In genomic region chr22:50246242-50247175, GRCh38 we compare ENCODE assay signal across 8 cellular contexts. TPM values are rescaled to one million over a fixed set of nuclear protein-coding genes. Genes with fewer than 3 reads are reported as not detected.
DNase-seq lines count a peak whose midpoint lies in the region; ATAC-seq and TF ChIP-seq lines count a peak whose summit lies in the region.

No MANE protein-coding gene starts in this region.

- no peaks in the 10 kb centered on the region for H3K9me3 Mint-ChIP-seq in activated naive CD4-positive, alpha-beta T cell treated with anti-CD3 and anti-CD28 coated beads, Interleukin-2, amount 10 ng/mL, durations not matched to agents 7 days and 5 days
- peaks cover 11% of the 10 kb centered on the region for H3K9me3 Mint-ChIP-seq in glutamatergic neuron (ENCODE audit: unreplicated experiment)

- H3K27ac Mint-ChIP-seq in activated naive CD4-positive, alpha-beta T cell treated with anti-CD3 and anti-CD28 coated beads, Interleukin-2, amount 10 ng/mL, durations not matched to agents 7 days and 5 days = peak overlapping the region; percentile 75
- no peak overlapping the region for H3K27ac Mint-ChIP-seq in glutamatergic neuron (ENCODE audit: unreplicated experiment)

- DNase-seq in activated naive CD4-positive, alpha-beta T cell treated with anti-CD3 and anti-CD28 coated beads, Interleukin-2, amount 10 ng/mL, durations not matched to agents 7 days and 5 days = no peak
- no peak for DNase-seq in activated naive CD4-positive, alpha-beta T cell (lab: John Stamatoyannopoulos, UW)
- DNase-seq in RWPE1 (ENCODE audit: low spot score) = no peak
- no peak for DNase-seq in glutamatergic neuron
- no peak for DNase-seq in transverse colon
- no peak for DNase-seq in ACHN

- H3K9me3 ChIP-seq in transverse colon = no peaks in the 10 kb centered on the region

- TF ChIP-seq POLR2A in transverse colon (IDR thresholded peaks at IDR 0.05) = no peak

- no peak for TF ChIP-seq CTCF in RWPE1 (conservative IDR thresholded peaks at IDR 0.05; ENCODE audit: low read depth)
- peak; percentile 29 for TF ChIP-seq CTCF in glutamatergic neuron (IDR thresholded peaks at IDR 0.05; ENCODE audit: partially characterized antibody, unreplicated experiment)
- TF ChIP-seq CTCF in transverse colon (IDR thresholded peaks at IDR 0.05) = peak in 1 of 5 experiments; percentile 28

- H3K4me3 Mint-ChIP-seq in activated naive CD4-positive, alpha-beta T cell treated with anti-CD3 and anti-CD28 coated beads, Interleukin-2, amount 10 ng/mL, durations not matched to agents 7 days and 5 days = peak overlapping the region; percentile 97
- H3K4me3 Mint-ChIP-seq in glutamatergic neuron (ENCODE audit: unreplicated experiment) = peak overlapping the region; percentile 30

- H3K36me3 Mint-ChIP-seq in activated naive CD4-positive, alpha-beta T cell treated with anti-CD3 and anti-CD28 coated beads, Interleukin-2, amount 10 ng/mL, durations not matched to agents 7 days and 5 days = peaks cover 19% of the 10 kb centered on the region
- no peaks in the 10 kb centered on the region for H3K36me3 Mint-ChIP-seq in glutamatergic neuron (ENCODE audit: unreplicated experiment)

- peak overlapping the region; percentile 89 for H3K27ac ChIP-seq in RWPE1
- H3K27ac ChIP-seq in transverse colon = peak overlapping the region; percentile 93 to 95 (median 94)

- H3K27me3 ChIP-seq in transverse colon = no peaks in the 10 kb centered on the region

- in situ Hi-C loops in transverse colon (cut with MboI; ENCODE audit: low pct_ligation_motif_present in 1 of 4, low pct_unique_long_range_greater_than_20kb in 1 of 4, low sequenced_read_pairs in 3 of 4) (no loop called here), ACHN (cut with HindIII; ENCODE audit: low pct_ligation_motif_present, low pct_unique_long_range_greater_than_20kb, low sequenced_read_pairs) (no loop called here)

- H3K36me3 ChIP-seq in transverse colon = no peaks in the 10 kb centered on the region

- TF ChIP-seq EP300 in transverse colon (IDR thresholded peaks at IDR 0.05; ENCODE audit: low read depth) = no peak

- no peaks in the 10 kb centered on the region for H3K27me3 Mint-ChIP-seq in activated naive CD4-positive, alpha-beta T cell treated with anti-CD3 and anti-CD28 coated beads, Interleukin-2, amount 10 ng/mL, durations not matched to agents 7 days and 5 days
- H3K27me3 Mint-ChIP-seq in glutamatergic neuron (ENCODE audit: unreplicated experiment) = peaks cover 5% of the 10 kb centered on the region

- peaks cover 38 to 62% (median 54%) of the 10 kb centered on the region in 4 donors for H3K4me1 ChIP-seq in transverse colon

- intact Hi-C loops in transverse colon (cut with DNase I; ENCODE audit: low total_unique reads) = no loop called here

- no peak overlapping the region for H3K4me3 ChIP-seq in transverse colon

- POLR2A ChIA-PET in RWPE1 (lab: Yijun Ruan, JAX; ENCODE audit: low non-redundant PET) = no interaction called here

- 86 to 92% methylated on average over 4 to 19 of the region's 20 CpGs for WGBS in transverse colon (ENCODE audit: low coverage in 1 of 2), 2 donors

- ATAC-seq in HG02571 (IDR thresholded peaks at IDR 0.05; ENCODE audit: unreplicated experiment) (no peak), HG03342 (IDR thresholded peaks at IDR 0.05; ENCODE audit: unreplicated experiment) (no peak)

- CTCF ChIA-PET in activated naive CD4-positive, alpha-beta T cell treated with anti-CD3 and anti-CD28 coated beads, Interleukin-2, amount 10 ng/mL, durations not matched to agents 7 days and 5 days (lab: Charles Lee) = interaction anchor here (1.7 kb wide), 1 partner anchor 375 kb away, joined by 4 read pairs; no protein-coding TSS in a partner anchor
- CTCF ChIA-PET in RWPE1 (lab: Yijun Ruan, JAX) = interaction anchor here (0.7 kb wide), 1 partner anchor 10 kb away, joined by 4 read pairs; no protein-coding TSS in a partner anchor

- peaks cover 57% of the 10 kb centered on the region for H3K4me1 Mint-ChIP-seq in activated naive CD4-positive, alpha-beta T cell treated with anti-CD3 and anti-CD28 coated beads, Interleukin-2, amount 10 ng/mL, durations not matched to agents 7 days and 5 days
- H3K4me1 Mint-ChIP-seq in glutamatergic neuron (ENCODE audit: low read depth, unreplicated experiment) = peaks cover 2% of the 10 kb centered on the region

RNA-seq across cellular contexts. Expression of gene TUBGCP6, which starts 1.7 kb away (rescaled TPM):
- total RNA-seq in glutamatergic neuron (ENCODE audit: unreplicated experiment) (51.0 TPM), transverse colon (100 to 1,000 TPM in 1 of 4 donors, 10 to 100 TPM in 3; 43.8 to 110 (median 73.1) TPM)

RNA-seq across cellular contexts. Expression of gene HDAC10, which starts 4.6 kb away (rescaled TPM):
- total RNA-seq in glutamatergic neuron (ENCODE audit: unreplicated experiment) (88.2 TPM), transverse colon (100 to 1,000 TPM in 2 of 4 donors, 10 to 100 TPM in 2; 66.8 to 618 (median 142) TPM)

RNA-seq across cellular contexts. Expression of gene MAPK12, which starts 15.0 kb away (rescaled TPM):
- total RNA-seq in glutamatergic neuron (ENCODE audit: unreplicated experiment) (88.5 TPM), transverse colon (1 to 10 TPM; 1.1 to 9.4 (median 3.3) TPM)

RNA-seq across cellular contexts. Expression of gene MAPK11, which starts 23.7 kb away (rescaled TPM):
- 131 TPM for total RNA-seq in glutamatergic neuron (ENCODE audit: unreplicated experiment)
- total RNA-seq in transverse colon = 1 to 10 TPM; 1.6 to 6.4 (median 2.7) TPM

RNA-seq across cellular contexts. Expression of gene SELENOO, which starts 45.7 kb away (rescaled TPM):
- total RNA-seq in glutamatergic neuron (ENCODE audit: unreplicated experiment) = 23.9 TPM
- total RNA-seq in transverse colon = 10 to 100 TPM; 27.3 to 91.3 (median 35.1) TPM
